ENCODE assay signal across 20 cellular contexts in genomic region chr1:115951552-115951951, GRCh38. TPM values are rescaled to one million over a fixed set of nuclear protein-coding genes. Genes with fewer than 3 reads are reported as not detected.
"Had no signal": no experiment of that assay in that cellular context is flagged by ENCODE, and none has a peak within 500 bp of the region (broad histone marks: within the 10 kb centered on the region; RNA-seq: fewer than 3 reads in every experiment).

No MANE protein-coding gene starts in this region.

- H3K4me3 ChIP-seq: esophagus muscularis mucosa, gastroesophageal sphincter, heart left ventricle, left lung, thyroid gland had no signal

- H3K4me1 ChIP-seq: esophagus muscularis mucosa, gastroesophageal sphincter, left lung, thyroid gland had no signal

- H3K27ac ChIP-seq: esophagus muscularis mucosa, gastroesophageal sphincter, heart left ventricle, left lung, thyroid gland had no signal

- FAIRE-seq: bronchial epithelial cell, endothelial cell of umbilical vein, kidney had no signal

- H3K27me3 ChIP-seq: thyroid gland had no signal

- H3K36me3 ChIP-seq: esophagus muscularis mucosa, gastroesophageal sphincter, heart left ventricle, left lung, thyroid gland had no signal

- DNase-seq: activated CD4-positive, alpha-beta T cell treated with anti-CD3 and anti-CD28 coated beads, Interleukin-2, amount 50 U/mL, for 48 hours; cerebellar nuclear complex; effector CD4-positive, alpha-beta T cell; heart left ventricle; kidney; left lung; mammary epithelial cell; midbrain; stimulated activated CD4-positive, alpha-beta T cell treated with anti-CD3 and anti-CD28 coated beads, Interleukin-12 subunit alpha, Interleukin-12 subunit beta, amount 100 ng/mL, for 4 hours; stimulated activated CD4-positive, alpha-beta T cell treated with anti-CD3 and anti-CD28 coated beads, Interleukin-1b, Interleukin-23, amount 100 ng/mL, for 48 hours; stimulated activated naive CD4-positive, alpha-beta T cell treated with Interleukin-2 at 50 U/mL for 16 hours; thyroid gland had no signal

- ATAC-seq: gastroesophageal sphincter, heart left ventricle, left lung had no signal

- H3K9me3 Mint-ChIP-seq: activated T-helper 1 cell treated with anti-CD3 and anti-CD28 coated beads, Interleukin-12 subunit alpha, Interleukin-12 subunit beta, Interleukin-2, Interleukin-4 antibody, amounts not matched to agents 30 ng/mL and 10 ng/mL and 1 ng/mL, durations not matched to agents 14 hours and 24 hours and 36 hours; nephron had no signal

- H3K4me3 Mint-ChIP-seq: activated naive CD8-positive, alpha-beta T cell; activated T-helper 1 cell treated with anti-CD3 and anti-CD28 coated beads, Interleukin-12 subunit alpha, Interleukin-12 subunit beta, Interleukin-2, Interleukin-4 antibody, amounts not matched to agents 30 ng/mL and 10 ng/mL and 1 ng/mL, durations not matched to agents 14 hours and 24 hours and 36 hours; nephron had no signal

- H3K9me3 ChIP-seq: esophagus muscularis mucosa, gastroesophageal sphincter, heart left ventricle, left lung, thyroid gland had no signal

- H3K27ac Mint-ChIP-seq: activated naive CD8-positive, alpha-beta T cell; activated T-helper 1 cell treated with anti-CD3 and anti-CD28 coated beads, Interleukin-12 subunit alpha, Interleukin-12 subunit beta, Interleukin-2, Interleukin-4 antibody, amounts not matched to agents 30 ng/mL and 10 ng/mL and 1 ng/mL, durations not matched to agents 14 hours and 24 hours and 36 hours; nephron; progenitor cell of endocrine pancreas had no signal

RNA-seq across cellular contexts. Expression of gene SLC22A15, which starts 24.8 kb away (rescaled TPM):
- polyA plus RNA-seq: endothelial cell of umbilical vein had no signal
